ENCODE assay signal across 23 cellular contexts in genomic region chr2:217631091-217631490, GRCh38.
DNase-seq lines count a peak whose midpoint lies in the region; TF ChIP-seq lines count a peak whose summit lies in the region.
"Had no signal": no experiment of that assay in that cellular context is flagged by ENCODE, and none has a peak within 500 bp of the region (broad histone marks: within the 10 kb centered on the region; RNA-seq: fewer than 3 reads in every experiment).

No MANE protein-coding gene starts in this region.

- H3K4me1 ChIP-seq in mesendoderm (ENCODE audit: control insufficient read depth, low read depth, low read length), result no peaks in the 10 kb centered on the region
- peaks cover 0 to 5% of the 10 kb centered on the region in 2 donors for H3K4me1 ChIP-seq in neuronal stem cell (ENCODE audit: control insufficient read depth in 2 of 2, insufficient read depth in 1 of 2, low read depth in 1 of 2, low read length in 2 of 2)
- H3K4me1 ChIP-seq: BLaER1 had no signal

- DNase-seq in NCI-H2227 treated with DMSO at 0.1 percent for 48 hours (lab: John Stamatoyannopoulos, UW) (peak; percentile 25), NCI-H2227 (lab: John Stamatoyannopoulos, UW; ENCODE audit: unreplicated experiment) (no peak), mesendoderm (no peak), neuronal stem cell (ENCODE audit: low spot score) (no peak), erythroblast (lab: John Stamatoyannopoulos, UW) (no peak), NCI-H510A (lab: John Stamatoyannopoulos, UW) (no peak), islet precursor cell (no peak), NCI-H446 (lab: John Stamatoyannopoulos, UW) (no peak)
- DNase-seq: ACHN; CD4-positive, alpha-beta T cell; COR-L47; DMS79; H9; HFFc6; Kasumi-1; NCI-H1417; NCI-H1694 treated with DMSO at 0.1 percent for 48 hours; NCI-H510A treated with DMSO at 0.1 percent for 48 hours; NCI-H748 treated with DMSO at 0.1 percent for 48 hours; OCI-M1; SJCRH30 had no signal

- TF ChIP-seq POLR2A in erythroblast (IDR thresholded peaks at IDR 0.05; ENCODE audit: low read length), result no peak

- H2AFZ ChIP-seq in neuronal stem cell (ENCODE audit: low read length), result no peak overlapping the region

- H3K79me1 ChIP-seq in mesendoderm (ENCODE audit: low read length) (no peaks in the 10 kb centered on the region), neuronal stem cell (ENCODE audit: low read depth, low read length) (no peaks in the 10 kb centered on the region)

- H3K23ac ChIP-seq in mesendoderm (ENCODE audit: low read length) (no peak overlapping the region), neuronal stem cell (ENCODE audit: low read depth, low read length, poor library complexity) (peak overlapping the region; percentile 48)

- H2BK12ac ChIP-seq in neuronal stem cell (ENCODE audit: low read length), result no peak overlapping the region

- H3K79me2 ChIP-seq in mesendoderm (ENCODE audit: control insufficient read depth, insufficient read depth, low read length), result no peaks in the 10 kb centered on the region

- no peak overlapping the region for H3K4me2 ChIP-seq in mesendoderm (ENCODE audit: low read length)
- H3K4me2 ChIP-seq in neuronal stem cell (ENCODE audit: insufficient read depth, low read length, poor library complexity, severe bottlenecking), result no peak overlapping the region
- H3K4me2 ChIP-seq: BLaER1 had no signal

- H3K9ac ChIP-seq in mesendoderm (ENCODE audit: low read length) (no peak overlapping the region), neuronal stem cell (ENCODE audit: low read depth, low read length, poor library complexity) (no peak overlapping the region)
- H3K9ac ChIP-seq: BLaER1 had no signal

- H2BK120ac ChIP-seq in mesendoderm (ENCODE audit: low read depth, low read length) (no peak overlapping the region), neuronal stem cell (ENCODE audit: low read depth, low read length) (no peak overlapping the region)

- H3K36me3 ChIP-seq in mesendoderm (ENCODE audit: control insufficient read depth, insufficient read depth, low read length), result no peaks in the 10 kb centered on the region
- H3K36me3 ChIP-seq in neuronal stem cell (replicated peaks in 1 of 2; ENCODE audit: control insufficient read depth in 2 of 2, insufficient read depth in 2 of 2, low read length in 2 of 2), result no peaks in the 10 kb centered on the region
- H3K36me3 ChIP-seq: BLaER1, SJCRH30 had no signal

- no peak overlapping the region for H4K5ac ChIP-seq in mesendoderm (ENCODE audit: low read length)

- peak overlapping the region; percentile 24 for H3K18ac ChIP-seq in mesendoderm (ENCODE audit: low read length)
- no peak overlapping the region for H3K18ac ChIP-seq in neuronal stem cell (ENCODE audit: low read length)

- H3K4me3 ChIP-seq in mesendoderm (ENCODE audit: low read length) (no peak overlapping the region), neuronal stem cell (ENCODE audit: low read length in 2 of 2) (no peak overlapping the region)
- H3K4me3 ChIP-seq: BLaER1, SJCRH30 had no signal

- no peak overlapping the region for H3K56ac ChIP-seq in mesendoderm (ENCODE audit: low read length)

- H2AK5ac ChIP-seq in mesendoderm (ENCODE audit: low read length), result no peak overlapping the region
- no peak overlapping the region for H2AK5ac ChIP-seq in neuronal stem cell (ENCODE audit: low read depth, low read length)

- WGBS in mesendoderm (ENCODE audit: extremely low coverage, insufficient coverage, low lambda C conversion rate), result no CpG with 5 or more reads among the region's 9 CpGs
- WGBS in neuronal stem cell (ENCODE audit: extremely low coverage in 2 of 2, insufficient read length in 2 of 2, insufficient replicate concordance in 1 of 2), 2 donors, result no CpG with 5 or more reads among the region's 9 CpGs

- no peak overlapping the region for H3K4ac ChIP-seq in mesendoderm (ENCODE audit: low read depth, low read length)
- H3K4ac ChIP-seq in neuronal stem cell (ENCODE audit: low read length), result no peak overlapping the region

- no peak overlapping the region for H4K91ac ChIP-seq in neuronal stem cell (ENCODE audit: low read depth, low read length, poor library complexity)

- H2BK15ac ChIP-seq in mesendoderm (replicated peaks; ENCODE audit: low read depth) (no peak overlapping the region), neuronal stem cell (ENCODE audit: low read length) (no peak overlapping the region)

- H3K27me3 ChIP-seq in mesendoderm (ENCODE audit: insufficient read depth, low read length, poor library complexity) (no peaks in the 10 kb centered on the region), neuronal stem cell (ENCODE audit: control insufficient read depth in 3 of 3, insufficient read depth in 3 of 3, low read depth in 1 of 3, low read length in 3 of 3) (no peaks in the 10 kb centered on the region)
- H3K27me3 ChIP-seq: BLaER1, SJCRH30 had no signal

- H3K14ac ChIP-seq in neuronal stem cell (ENCODE audit: low read length), result no peak overlapping the region

- H3K9me3 ChIP-seq in neuronal stem cell (replicated peaks in 1 of 2; ENCODE audit: control insufficient read depth in 2 of 2, insufficient read depth in 1 of 2, low read depth in 1 of 2, low read length in 2 of 2), result no peaks in the 10 kb centered on the region
- H3K9me3 ChIP-seq: BLaER1, SJCRH30 had no signal

- H3K27ac ChIP-seq in mesendoderm (ENCODE audit: low read depth, low read length) (no peak overlapping the region), neuronal stem cell (replicated peaks; ENCODE audit: low read length) (no peak overlapping the region)
- H3K27ac ChIP-seq: 22Rv1, BLaER1, SJCRH30 had no signal

- H4K8ac ChIP-seq in mesendoderm (ENCODE audit: low read depth, low read length) (no peak overlapping the region), neuronal stem cell (ENCODE audit: low read depth, low read length) (no peak overlapping the region)

- H2BK5ac ChIP-seq in mesendoderm (ENCODE audit: low read length), result no peak overlapping the region
- no peak overlapping the region for H2BK5ac ChIP-seq in neuronal stem cell (ENCODE audit: low read length)
